9 cellular contexts compared by ENCODE assay signal in the genomic region with DNA sequence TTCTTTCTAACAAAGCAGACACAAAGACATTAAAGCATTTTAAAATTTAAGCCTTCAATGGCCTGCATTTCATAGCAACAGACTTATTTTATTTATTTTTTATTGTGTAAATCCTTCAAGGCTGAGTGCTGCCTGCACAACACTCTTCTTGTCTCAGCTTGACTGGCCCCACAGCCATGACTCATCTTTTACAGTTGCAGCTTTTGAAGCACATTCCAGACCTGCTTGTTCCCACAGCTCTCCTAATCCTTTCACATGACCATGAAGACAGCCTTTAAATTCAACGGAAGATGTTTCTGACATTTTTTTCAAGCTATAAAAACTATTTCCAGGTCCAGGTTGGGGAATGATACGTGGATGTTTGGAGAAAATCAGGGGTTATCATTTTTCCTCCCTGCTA.
DNase-seq lines count a peak whose midpoint lies in the region; ATAC-seq and TF ChIP-seq lines count a peak whose summit lies in the region.
"Had no signal": no experiment of that assay in that cellular context is flagged by ENCODE, and none has a peak within 500 bp of the region (broad histone marks: within the 10 kb centered on the region; RNA-seq: fewer than 3 reads in every experiment).

No MANE protein-coding gene starts in this region.

- no peak overlapping the region for H3K4me2 ChIP-seq in osteoblast (ENCODE audit: insufficient read depth, low read length)

- H2AFZ ChIP-seq in osteoblast (ENCODE audit: low read length) = no peak overlapping the region

- no peaks in the 10 kb centered on the region for H4K20me1 ChIP-seq in osteoblast (ENCODE audit: insufficient read depth, low read length)

- no peaks in the 10 kb centered on the region for H3K79me2 ChIP-seq in osteoblast (ENCODE audit: insufficient read depth, low read length)

- H3K4me1 ChIP-seq in osteoblast (ENCODE audit: insufficient read depth, low read length) = no peaks in the 10 kb centered on the region
- H3K4me1 ChIP-seq: breast epithelium had no signal

- no peaks in the 10 kb centered on the region for H3K27me3 ChIP-seq in osteoblast (ENCODE audit: insufficient read depth, low read length)
- H3K27me3 ChIP-seq: breast epithelium had no signal

- DNase-seq in GM12865 (ENCODE audit: low read depth) (peak; percentile 32), NCI-H460 (ENCODE audit: extremely low read depth, low read depth) (peak; percentile 51), epidermal melanocyte (ENCODE audit: insufficient read length, low spot score) (peak; percentile 62), osteoblast (ENCODE audit: insufficient read length, low spot score, missing footprints) (peak; percentile 6), NCI-H510A (lab: John Stamatoyannopoulos, UW) (no peak), germinal center (ENCODE audit: low spot score) (no peak), GDM1 (lab: John Stamatoyannopoulos, UW) (no peak)

- H3K36me3 ChIP-seq in osteoblast (ENCODE audit: insufficient read depth, low read length) = no peaks in the 10 kb centered on the region
- H3K36me3 ChIP-seq: breast epithelium had no signal

- H3K4me3 ChIP-seq in GM12865 (ENCODE audit: low read depth, low read length) = no peak overlapping the region
- H3K4me3 ChIP-seq in osteoblast (ENCODE audit: insufficient read depth, low read length) = no peak overlapping the region

- H3K9me3 ChIP-seq in osteoblast (ENCODE audit: low read depth, low read length) = no peaks in the 10 kb centered on the region

- no peak for TF ChIP-seq CTCF in GM12865 (IDR thresholded peaks at IDR 0.05; ENCODE audit: insufficient read depth, low read depth, low read length, missing control alignments)
- TF ChIP-seq CTCF in osteoblast (IDR thresholded peaks at IDR 0.05; ENCODE audit: extremely low read depth, low read depth, low read length) = no peak

- no peak for ATAC-seq in GM19467 (IDR thresholded peaks at IDR 0.05; ENCODE audit: unreplicated experiment)

- no peak overlapping the region for H3K27ac ChIP-seq in osteoblast (ENCODE audit: low read depth, low read length)

Comparison
In these comparisons a context has a peak if more than half of its experiments do, and no peak if none do; other contexts are left out.
1. DNase-seq: peak in GM12865 (single experiment), NCI-H460 (single experiment), epidermal melanocyte (single experiment) and osteoblast (single experiment); none in NCI-H510A (single experiment), germinal center (single experiment) and GDM1 (single experiment).